ENCODE assay signal across 1 cellular context in genomic region chr6:43491750-43492661, GRCh38.
TF ChIP-seq lines count a peak whose summit lies in the region.

No MANE protein-coding gene starts in this region.

TF ChIP-seq in HepG2, 621 proteins besides CTCF, POLR2A, EP300 and RAD21 (continued from another document and continues in another):
- TF ChIP-seq ZNF281 (CRISPR knock-in tag; IDR thresholded peaks at IDR 0.05; ENCODE audit: borderline replicate concordance) (no peak), CBX2 (IDR thresholded peaks at IDR 0.05; ENCODE audit: low read depth, low read length) (no peak), CBX2 (CRISPR knock-in tag; IDR thresholded peaks at IDR 0.05; ENCODE audit: low read depth) (no peak), SIN3A (IDR thresholded peaks at IDR 0.05; ENCODE audit: borderline replicate concordance, low read depth, low read length) (no peak), SMC3 (IDR thresholded peaks at IDR 0.05; ENCODE audit: low read length) (no peak), KLF13 (CRISPR knock-in tag; IDR thresholded peaks at IDR 0.05) (no peak), ZNF552 (CRISPR knock-in tag; IDR thresholded peaks at IDR 0.05; ENCODE audit: borderline replicate concordance) (0 out of 2 replicates have a peak, but pooled peaks have one; percentile 25), HNRNPUL1 (IDR thresholded peaks at IDR 0.05; ENCODE audit: low read depth, low read length) (no peak), SKI (IDR thresholded peaks at IDR 0.05; ENCODE audit: partially characterized antibody) (no peak), TBX2 (CRISPR knock-in tag; IDR thresholded peaks at IDR 0.05; ENCODE audit: borderline replicate concordance) (no peak), NFIB (CRISPR knock-in tag; IDR thresholded peaks at IDR 0.05; ENCODE audit: borderline replicate concordance) (no peak), TBP (CRISPR knock-in tag; IDR thresholded peaks at IDR 0.05) (no peak), SNAPC2 (CRISPR knock-in tag; IDR thresholded peaks at IDR 0.05) (peak; percentile 63; the same call in 1 of the 2 replicates), PHB2 (IDR thresholded peaks at IDR 0.05; ENCODE audit: partially characterized antibody) (no peak), ZBTB42 (CRISPR knock-in tag; IDR thresholded peaks at IDR 0.05) (no peak), PBX3 (CRISPR knock-in tag; IDR thresholded peaks at IDR 0.05; ENCODE audit: borderline replicate concordance) (no peak), FOXK2 (IDR thresholded peaks at IDR 0.05) (no peak), DZIP1 (CRISPR knock-in tag; IDR thresholded peaks at IDR 0.05) (no peak), CHCHD3 (CRISPR knock-in tag; IDR thresholded peaks at IDR 0.05) (no peak), KLF12 (CRISPR knock-in tag; IDR thresholded peaks at IDR 0.05; ENCODE audit: borderline replicate concordance) (no peak), ZNF788 (CRISPR knock-in tag; IDR thresholded peaks at IDR 0.05; ENCODE audit: borderline replicate concordance) (no peak), ZFP91 (CRISPR knock-in tag; IDR thresholded peaks at IDR 0.05; ENCODE audit: borderline replicate concordance) (peak; percentile 54; the same call in 1 of the 2 replicates), ERF (CRISPR knock-in tag; IDR thresholded peaks at IDR 0.05) (no peak), HCFC1 (IDR thresholded peaks at IDR 0.05; ENCODE audit: low read depth, low read length) (no peak), ZNF275 (CRISPR knock-in tag; IDR thresholded peaks at IDR 0.05; ENCODE audit: borderline replicate concordance) (no peak), TMF1 (CRISPR knock-in tag; IDR thresholded peaks at IDR 0.05; ENCODE audit: low read depth) (no peak), GATA4 (IDR thresholded peaks at IDR 0.05; ENCODE audit: borderline replicate concordance, low read depth) (no peak), AHDC1 (CRISPR knock-in tag; IDR thresholded peaks at IDR 0.05; ENCODE audit: borderline replicate concordance) (no peak), POLR2AphosphoS5 (IDR thresholded peaks at IDR 0.05; ENCODE audit: low read depth, low read length) (0 out of 2 replicates have a peak, but pooled peaks have one; percentile 25), REXO4 (CRISPR knock-in tag; IDR thresholded peaks at IDR 0.05; ENCODE audit: borderline replicate concordance) (no peak), ZNF232 (CRISPR knock-in tag; IDR thresholded peaks at IDR 0.05; ENCODE audit: borderline replicate concordance) (no peak), ZNF484 (CRISPR knock-in tag; IDR thresholded peaks at IDR 0.05; ENCODE audit: borderline replicate concordance, low read depth) (no peak), MBNL3 (CRISPR knock-in tag; conservative IDR thresholded peaks at IDR 0.05) (no peak), FLYWCH1 (CRISPR knock-in tag; IDR thresholded peaks at IDR 0.05) (no peak), ZNF687 (CRISPR knock-in tag; IDR thresholded peaks at IDR 0.05) (peak; percentile 82), AGO2 (optimal IDR thresholded peaks at IDR 0.05; ENCODE audit: low read depth, low read length) (no peak), WIZ (CRISPR knock-in tag; IDR thresholded peaks at IDR 0.05) (0 out of 2 replicates have a peak, but pooled peaks have one; percentile 29)
